In the genomic region with DNA sequence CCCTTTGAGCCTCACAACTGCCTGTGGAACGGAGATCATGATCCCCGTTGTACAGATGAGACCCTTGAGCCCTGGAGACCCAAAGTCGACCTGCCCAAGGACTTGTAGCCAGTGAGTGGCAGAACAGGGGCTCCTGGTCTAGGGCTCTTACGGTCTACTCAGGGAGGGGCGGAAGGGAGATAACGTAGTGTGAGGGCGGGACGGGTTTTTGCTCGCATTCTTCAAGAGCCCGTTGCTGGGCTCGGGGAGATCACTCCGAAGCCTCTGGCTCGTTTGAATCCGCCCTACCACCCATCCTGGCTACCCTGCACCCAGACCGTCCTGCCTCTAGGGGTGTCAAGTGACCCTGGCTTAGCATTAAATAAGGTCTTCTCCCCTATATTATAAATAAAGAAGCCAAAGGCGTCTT, we compare ENCODE assay signal across 8 cellular contexts. TPM values are rescaled to one million over a fixed set of nuclear protein-coding genes. Genes with fewer than 3 reads are reported as not detected.
DNase-seq lines count a peak whose midpoint lies in the region; ATAC-seq and TF ChIP-seq lines count a peak whose summit lies in the region.

No MANE protein-coding gene starts in this region.

- ATAC-seq in HG03025 (IDR thresholded peaks at IDR 0.05; ENCODE audit: low FRiP score, unreplicated experiment), result peak; percentile 13
- ATAC-seq in activated naive CD4-positive, alpha-beta T cell treated with anti-CD3 and anti-CD28 coated beads, Interleukin-2, amount 50 U/mL, for 72 hours, result peak; percentile 14 to 46
- peak; percentile 15 for ATAC-seq in Right ventricle myocardium superior (ENCODE audit: poor library complexity)

- peak overlapping the region; percentile 22 to 92 for H3K27ac Mint-ChIP-seq in activated naive CD4-positive, alpha-beta T cell treated with anti-CD3 and anti-CD28 coated beads, Interleukin-2, amount 50 U/mL, for 72 hours

- H3K36me3 ChIP-seq in parathyroid adenoma (ENCODE audit: control insufficient read depth, insufficient read depth, low read length), result no peaks in the 10 kb centered on the region

- H3K4me1 ChIP-seq in parathyroid adenoma, result no peaks in the 10 kb centered on the region

- H3K4me3 ChIP-seq in parathyroid adenoma (ENCODE audit: low read depth, low read length), result peak overlapping the region; percentile 78

- intact Hi-C loops in Right ventricle myocardium superior (cut with DNase I), result loop anchor here (10.0 kb wide), 1 partner anchor 157 kb away; no protein-coding TSS in a partner anchor

- H3K79me2 ChIP-seq in parathyroid adenoma, result peaks cover 37% of the 10 kb centered on the region

- H3K9ac ChIP-seq in parathyroid adenoma, result peak overlapping the region; percentile 84

- peak overlapping the region; percentile 64 for H3K4me2 ChIP-seq in parathyroid adenoma (ENCODE audit: low read length)

- DNase-seq in activated effector memory CD4-positive, alpha-beta T cell treated with anti-CD3 and anti-CD28 coated beads, Interleukin-2, amount 50 U/mL, for 16 hours, result peak; percentile 74
- no peak for DNase-seq in activated effector memory CD4-positive, alpha-beta T cell treated with Interleukin-2 at 50 U/mL for 16 hours
- peak; percentile 70 for DNase-seq in OCI-M1 (lab: John Stamatoyannopoulos, UW)
- peak in 1 of 2 donors; percentile 51 for DNase-seq in activated naive CD4-positive, alpha-beta T cell treated with anti-CD3 and anti-CD28 coated beads, Interleukin-2, amount 50 U/mL, for 72 hours (ENCODE audit: low spot score in 2 of 2)
- DNase-seq in Right ventricle myocardium superior, result peak; percentile 61
- no peak for DNase-seq in H4 (ENCODE audit: low spot score)

- TF ChIP-seq CTCF in parathyroid adenoma (IDR thresholded peaks at IDR 0.05), result no peak

- H3K9me3 ChIP-seq in parathyroid adenoma (ENCODE audit: control insufficient read depth, low read length), result no peaks in the 10 kb centered on the region

- H2AFZ ChIP-seq in parathyroid adenoma, result peak overlapping the region; percentile 80

- H3K36me3 Mint-ChIP-seq in activated naive CD4-positive, alpha-beta T cell treated with anti-CD3 and anti-CD28 coated beads, Interleukin-2, amount 50 U/mL, for 72 hours, result no peaks in the 10 kb centered on the region

- peak overlapping the region; percentile 82 for H3K27ac ChIP-seq in parathyroid adenoma

- H3K27me3 ChIP-seq in parathyroid adenoma (ENCODE audit: control insufficient read depth, insufficient read depth, low read length), result no peaks in the 10 kb centered on the region

- H3K9me3 Mint-ChIP-seq in activated naive CD4-positive, alpha-beta T cell treated with anti-CD3 and anti-CD28 coated beads, Interleukin-2, amount 50 U/mL, for 72 hours, result no peaks in the 10 kb centered on the region

RNA-seq across cellular contexts. Expression of a gene that starts 0.6 kb away (rescaled TPM):
- total RNA-seq in activated naive CD4-positive, alpha-beta T cell treated with anti-CD3 and anti-CD28 coated beads, Interleukin-2, amount 50 U/mL, for 72 hours, result 10 to 100 TPM; 14.0 to 31.4 TPM
- total RNA-seq in Right ventricle myocardium superior, result 68.3 TPM
- 8.9 and 10.3 TPM in 2 replicates for total RNA-seq in H4 (2014; rRNA removed; shearing (Covaris generic))

RNA-seq across cellular contexts. Expression of a gene that starts 37.5 kb away (rescaled TPM):
- under 1 TPM; 0.23 to 0.57 TPM for total RNA-seq in activated naive CD4-positive, alpha-beta T cell treated with anti-CD3 and anti-CD28 coated beads, Interleukin-2, amount 50 U/mL, for 72 hours
- total RNA-seq in Right ventricle myocardium superior, result 4.5 TPM
- 10.7 and 11.9 TPM in 2 replicates for total RNA-seq in H4 (2014; rRNA removed; shearing (Covaris generic))

RNA-seq across cellular contexts. Expression of a gene that starts 43.0 kb away (rescaled TPM):
- total RNA-seq in activated naive CD4-positive, alpha-beta T cell treated with anti-CD3 and anti-CD28 coated beads, Interleukin-2, amount 50 U/mL, for 72 hours, result 10 to 100 TPM in 1 of 2 donors, 1 to 10 TPM in 1; 7.9 to 10.8 TPM
- total RNA-seq in Right ventricle myocardium superior, result 5.8 TPM
- 9.5 and 11.2 TPM in 2 replicates for total RNA-seq in H4 (2014; rRNA removed; shearing (Covaris generic))

RNA-seq across cellular contexts. Expression of a gene that starts 59.2 kb away (rescaled TPM):
- under 1 TPM; 0.64 to 0.91 TPM for total RNA-seq in activated naive CD4-positive, alpha-beta T cell treated with anti-CD3 and anti-CD28 coated beads, Interleukin-2, amount 50 U/mL, for 72 hours
- total RNA-seq in Right ventricle myocardium superior, result not detected
- 0.51 TPM in 1 of 2 replicates, not detected in the other for total RNA-seq in H4 (2014; rRNA removed; shearing (Covaris generic))

Comparison
In these comparisons a context has a peak if more than half of its experiments do, and no peak if none do; other contexts are left out.
1. DNase-seq: peak in activated effector memory CD4-positive, alpha-beta T cell treated with anti-CD3 and anti-CD28 coated beads, Interleukin-2, amount 50 U/mL, for 16 hours (single experiment), OCI-M1 (single experiment) and Right ventricle myocardium superior (single experiment); none in activated effector memory CD4-positive, alpha-beta T cell treated with Interleukin-2 at 50 U/mL for 16 hours (single experiment) and H4 (single experiment).
2. Peak in every context shown above with its lines, with median percentiles within 50 percentile points of each other: ATAC-seq.